Comparison of ENCODE assay signal across 1 cellular context in genomic region chr17:42454987-42455386, GRCh38. TPM values are rescaled to one million over a fixed set of nuclear protein-coding genes. Genes with fewer than 3 reads are reported as not detected.
"Had no signal": no experiment of that assay in that cellular context is flagged by ENCODE, and none has a peak within 500 bp of the region (broad histone marks: within the 10 kb centered on the region; RNA-seq: fewer than 3 reads in every experiment).

No MANE protein-coding gene starts in this region.

RNA-seq across cellular contexts. Expression of gene CAVIN1, which starts 31.9 kb away (rescaled TPM):
- total RNA-seq: naive thymus-derived CD8-positive, alpha-beta T cell had no signal
